ENCODE assay signal across 8 cellular contexts in genomic region chr1:9128161-9128519, GRCh38. TPM values are rescaled to one million over a fixed set of nuclear protein-coding genes. Genes with fewer than 3 reads are reported as not detected.
A peak's percentile ranks its signal among the peaks of the same experiment; 100 is the strongest.
DNase-seq lines count a peak whose midpoint lies in the region; ATAC-seq and TF ChIP-seq lines count a peak whose summit lies in the region.

No MANE protein-coding gene starts in this region.

- no peaks in the 10 kb centered on the region for H3K9me3 Mint-ChIP-seq in T-helper 2 cell treated with Interferon-gamma antibody and Interleukin-4, amounts not matched to agents 5 μg/mL and 100 μg/mL, for 36 hours
- H3K9me3 Mint-ChIP-seq in WTC11, result no peaks in the 10 kb centered on the region

- CTCF ChIA-PET in WTC11 (lab: Charles Lee), result interaction anchor here (1.1 to 3.9 kb wide), 7 partner anchors 14 to 123 kb away, joined by 3 to 33 read pairs (median 8); partner anchors contain the start of gene H6PD

- intact Hi-C loops in right cardiac atrium (cut with DNase I), result no loop called here

- WGBS in right cardiac atrium, result 29% methylated on average over 16 of the region's 16 CpGs

- H3K27ac Mint-ChIP-seq in T-helper 2 cell treated with Interferon-gamma antibody and Interleukin-4, amounts not matched to agents 5 μg/mL and 100 μg/mL, for 36 hours, result peak overlapping the region; percentile 47
- no peak overlapping the region; the same call in 1 of the 2 replicates for H3K27ac Mint-ChIP-seq in WTC11

- POLR2A ChIA-PET in WTC11 (lab: Charles Lee), result no interaction called here

- peak overlapping the region; percentile 48 for H3K4me3 ChIP-seq in right cardiac atrium (ENCODE audit: low read length)
- H3K4me3 ChIP-seq in skeletal muscle tissue (ENCODE audit: low read length in 3 of 3), result peak overlapping the region; percentile 76 to 93 (median 78)

- H3K27ac ChIP-seq in right cardiac atrium (ENCODE audit: low read length), result peak overlapping the region; percentile 82
- H3K27ac ChIP-seq in skeletal muscle tissue (ENCODE audit: low read depth, low read length), result peak overlapping the region; percentile 96

- H3K9me3 ChIP-seq in right cardiac atrium (ENCODE audit: control insufficient read depth, low read length), result no peaks in the 10 kb centered on the region
- no peaks in the 10 kb centered on the region for H3K9me3 ChIP-seq in skeletal muscle tissue (ENCODE audit: control insufficient read depth in 3 of 3, low read length in 3 of 3)

- peaks cover 13% of the 10 kb centered on the region for H3K27me3 Mint-ChIP-seq in T-helper 2 cell treated with Interferon-gamma antibody and Interleukin-4, amounts not matched to agents 5 μg/mL and 100 μg/mL, for 36 hours (ENCODE audit: low read depth)
- H3K27me3 Mint-ChIP-seq in WTC11 (ENCODE audit: low read depth), result peaks cover 14% of the 10 kb centered on the region

- ATAC-seq in WTC11 (no peak; the same call in 1 of the 2 replicates), right cardiac atrium (peak; percentile 36 to 55)

- TF ChIP-seq CTCF in WTC11 (IDR thresholded peaks at IDR 0.05), result no peak

- H3K36me3 ChIP-seq in skeletal muscle tissue (ENCODE audit: control insufficient read depth in 3 of 3, insufficient read depth in 3 of 3, low read length in 3 of 3), result no peaks in the 10 kb centered on the region

- H3K4me1 ChIP-seq in right cardiac atrium (ENCODE audit: control insufficient read depth, insufficient read depth, low read length) (no peaks in the 10 kb centered on the region), skeletal muscle tissue (ENCODE audit: control insufficient read depth in 3 of 3, insufficient read depth in 3 of 3, low read length in 3 of 3) (peaks cover 19 to 35% (median 34%) of the 10 kb centered on the region in 3 donors)

- DNase-seq in T-helper 2 cell treated with Interferon-gamma antibody and Interleukin-4, amounts not matched to agents 5 μg/mL and 100 μg/mL, for 36 hours (ENCODE audit: low spot score), result no peak
- DNase-seq in T-helper 2 cell (no peak), WTC11 (ENCODE audit: low spot score) (no peak), right cardiac atrium (peak; percentile 47 to 75 (median 72)), NCI-H2171 treated with DMSO at 0.1 percent for 48 hours (lab: John Stamatoyannopoulos, UW) (no peak), NCI-H1105 (lab: John Stamatoyannopoulos, UW) (no peak)
- DNase-seq in activated effector memory CD4-positive, alpha-beta T cell treated with Interleukin-2 at 50 U/mL for 16 hours, result no peak

- H3K27me3 ChIP-seq in right cardiac atrium (ENCODE audit: control insufficient read depth, insufficient read depth) (no peaks in the 10 kb centered on the region), skeletal muscle tissue (ENCODE audit: control insufficient read depth in 3 of 3, insufficient read depth in 3 of 3, low read length in 3 of 3) (no peaks in the 10 kb centered on the region)

- peaks cover 21% of the 10 kb centered on the region for H3K4me1 Mint-ChIP-seq in T-helper 2 cell treated with Interferon-gamma antibody and Interleukin-4, amounts not matched to agents 5 μg/mL and 100 μg/mL, for 36 hours (ENCODE audit: low read depth)
- peaks cover 18% of the 10 kb centered on the region for H3K4me1 Mint-ChIP-seq in WTC11

- no peaks in the 10 kb centered on the region for H3K36me3 Mint-ChIP-seq in T-helper 2 cell treated with Interferon-gamma antibody and Interleukin-4, amounts not matched to agents 5 μg/mL and 100 μg/mL, for 36 hours (ENCODE audit: low read depth)
- H3K36me3 Mint-ChIP-seq in WTC11, result no peaks in the 10 kb centered on the region

- H3K4me3 Mint-ChIP-seq in T-helper 2 cell treated with Interferon-gamma antibody and Interleukin-4, amounts not matched to agents 5 μg/mL and 100 μg/mL, for 36 hours, result peak overlapping the region; percentile 90
- peak overlapping the region; percentile 86 for H3K4me3 Mint-ChIP-seq in WTC11

- H3K9ac ChIP-seq in skeletal muscle tissue (ENCODE audit: low read depth in 1 of 3, low read length in 3 of 3), result peak overlapping the region; percentile 95 to 100 (median 99)

TF ChIP-seq in WTC11, 78 proteins besides CTCF, POLR2A, EP300 and RAD21:
- TF ChIP-seq IRF2 (CRISPR knock-in tag; IDR thresholded peaks at IDR 0.05; ENCODE audit: borderline replicate concordance, low read depth), result no peak
- TF ChIP-seq ATF6 (CRISPR knock-in tag; IDR thresholded peaks at IDR 0.05), result no peak
- no peak for TF ChIP-seq ELF4 (CRISPR knock-in tag; IDR thresholded peaks at IDR 0.05; ENCODE audit: low read depth)
- no peak for TF ChIP-seq ETV6 (CRISPR knock-in tag; IDR thresholded peaks at IDR 0.05)
- TF ChIP-seq AR (CRISPR knock-in tag; IDR thresholded peaks at IDR 0.05), result no peak

RNA-seq across cellular contexts. Expression of gene GPR157, which starts 0.8 kb away (rescaled TPM):
- total RNA-seq in WTC11 (2021) (3.4 to 9.6 TPM (median 6.0 TPM) in 3 replicates), right cardiac atrium (10 to 100 TPM; 23.3 to 28.7 (median 25.9) TPM), skeletal muscle tissue (2.6 TPM)
- 7.3 TPM for polyA plus RNA-seq in right cardiac atrium

RNA-seq across cellular contexts. Expression of gene SLC2A5, which starts 58.7 kb away (rescaled TPM):
- total RNA-seq in WTC11 (2021) (0.04 to 0.18 TPM (median 0.07 TPM) in 3 replicates), right cardiac atrium (1 to 10 TPM in 3 of 4 donors, under 1 TPM in 1; 0.93 to 3.6 (median 2.7) TPM), skeletal muscle tissue (8.9 TPM)
- 2.2 TPM for polyA plus RNA-seq in right cardiac atrium

Comparison
In these comparisons a context has a peak if more than half of its experiments do, and no peak if none do; other contexts are left out.
1. DNase-seq: peak in right cardiac atrium (3 of 3); none in T-helper 2 cell treated with Interferon-gamma antibody and Interleukin-4, amounts not matched to agents 5 μg/mL and 100 μg/mL, for 36 hours (single experiment), T-helper 2 cell (0 of 5), WTC11 (single experiment), NCI-H2171 treated with DMSO at 0.1 percent for 48 hours (single experiment), NCI-H1105 (single experiment) and activated effector memory CD4-positive, alpha-beta T cell treated with Interleukin-2 at 50 U/mL for 16 hours (single experiment).